ENCODE assay signal across 10 cellular contexts in the genomic region with DNA sequence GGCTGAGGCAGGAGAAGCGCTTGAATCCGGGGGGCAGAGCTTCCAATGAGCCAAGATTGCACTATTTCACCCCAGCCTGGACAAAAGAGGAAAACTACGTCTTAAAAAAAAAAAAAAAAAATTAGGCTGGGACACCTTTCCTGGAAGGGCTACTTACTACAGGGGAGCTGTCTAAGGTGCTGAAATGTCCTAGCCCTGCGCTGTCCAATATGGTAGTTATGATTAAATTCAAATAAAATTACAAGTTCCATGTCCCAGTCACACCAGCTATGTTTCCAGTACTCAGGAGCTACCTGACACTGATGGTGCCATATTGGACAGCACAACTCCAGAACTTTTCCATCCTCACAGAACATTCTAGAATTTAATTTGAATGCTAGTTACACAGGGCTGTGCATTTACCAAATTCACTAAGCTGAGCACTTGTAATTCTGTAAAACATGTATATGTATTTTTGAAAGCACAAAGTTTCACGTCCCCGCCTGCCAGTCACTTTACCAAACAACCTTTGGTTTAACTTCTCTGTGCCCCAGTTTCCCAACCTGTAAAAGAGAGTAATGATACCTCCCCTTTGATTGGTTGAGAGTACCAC. TPM values are rescaled to one million over a fixed set of nuclear protein-coding genes. Genes with fewer than 3 reads are reported as not detected.
A peak's percentile ranks its signal among the peaks of the same experiment; 100 is the strongest.
DNase-seq lines count a peak whose midpoint lies in the region; TF ChIP-seq lines count a peak whose summit lies in the region.
"Had no signal": no experiment of that assay in that cellular context is flagged by ENCODE, and none has a peak within 500 bp of the region (broad histone marks: within the 10 kb centered on the region; RNA-seq: fewer than 3 reads in every experiment).

No MANE protein-coding gene starts in this region.

- no peak overlapping the region for H3K9ac ChIP-seq in SK-N-SH

- in situ Hi-C loops in ACHN (cut with HindIII; ENCODE audit: low pct_ligation_motif_present, low pct_unique_long_range_greater_than_20kb, low sequenced_read_pairs) = no loop called here

- no peak for TF ChIP-seq RAD21 in SK-N-SH (IDR thresholded peaks at IDR 0.05; ENCODE audit: low read length)

- no peaks in the 10 kb centered on the region for H3K9me3 ChIP-seq in HEK293 (ENCODE audit: control insufficient read depth, insufficient read depth, low read depth, low read length)
- H3K9me3 ChIP-seq in SK-N-SH = no peaks in the 10 kb centered on the region
- H3K9me3 ChIP-seq: HAP-1 had no signal

- no peaks in the 10 kb centered on the region for H3K4me1 ChIP-seq in HEK293 (ENCODE audit: control insufficient read depth, insufficient read depth, low read length)
- no peaks in the 10 kb centered on the region for H3K4me1 ChIP-seq in SK-N-SH (ENCODE audit: control insufficient read depth in 1 of 2, insufficient read depth in 2 of 2, low read depth in 1 of 2, low read length in 1 of 2)
- H3K4me1 ChIP-seq: HAP-1 had no signal

- DNase-seq in ACHN (peak; percentile 55), SK-N-SH (no peak), fibroblast of peridontal ligament (ENCODE audit: extremely low read depth) (peak; percentile 63), NCI-H187 treated with DMSO at 0.1 percent for 48 hours (lab: John Stamatoyannopoulos, UW) (no peak), posterior vena cava (ENCODE audit: low spot score) (no peak), DMS79 treated with DMSO at 0.1 percent for 48 hours (lab: John Stamatoyannopoulos, UW) (no peak), GM10266 (ENCODE audit: extremely low spot score) (no peak)
- DNase-seq: mammary epithelial cell had no signal

- POLR2A ChIA-PET in HEK293 (lab: Yijun Ruan, JAX) (interaction anchor here (0.6 to 1.8 kb wide), 5 partner anchors 9 to 83 kb away, joined by 3 to 12 read pairs (median 3); a partner anchor contains a TSS), SK-N-SH (lab: Yijun Ruan, JAX) (interaction anchor here (0.6 to 1.1 kb wide), 3 partner anchors 13 to 45 kb away, joined by 3 to 6 read pairs (median 3); a partner anchor contains a TSS)

- TF ChIP-seq CTCF in HEK293 (tag by site-specific recombination; IDR thresholded peaks at IDR 0.05) (no peak), SK-N-SH (IDR thresholded peaks at IDR 0.05) (no peak), GM10266 (IDR thresholded peaks at IDR 0.05; ENCODE audit: control insufficient read depth, insufficient read depth, low read depth, missing control alignments) (no peak)

- peaks cover 3% of the 10 kb centered on the region for H3F3A ChIP-seq in SK-N-SH (replicated peaks; ENCODE audit: insufficient read depth)

- peaks cover 5% of the 10 kb centered on the region; the same call in 1 of the 2 replicates for H4K20me1 ChIP-seq in SK-N-SH (ENCODE audit: insufficient read depth)

- no peak overlapping the region for H3K4me2 ChIP-seq in SK-N-SH

- no peak for TF ChIP-seq EP300 in SK-N-SH (IDR thresholded peaks at IDR 0.05; ENCODE audit: borderline replicate concordance in 1 of 2, low read depth in 1 of 2, low read length in 1 of 2)

- no peak overlapping the region for H3K4me3 ChIP-seq in HEK293 (ENCODE audit: low read depth, low read length)
- no peak overlapping the region for H3K4me3 ChIP-seq in SK-N-SH (ENCODE audit: low read depth in 2 of 2, low read length in 1 of 2)
- H3K4me3 ChIP-seq: HAP-1 had no signal

- H3K27me3 ChIP-seq in SK-N-SH (ENCODE audit: insufficient read depth) = no peaks in the 10 kb centered on the region

- H3K27ac ChIP-seq in HEK293 (ENCODE audit: extremely low read depth, low read depth, low read length) (no peak overlapping the region), SK-N-SH (ENCODE audit: low read depth in 2 of 2, low read length in 1 of 2) (no peak overlapping the region)

- CTCF ChIA-PET in HEK293 (lab: Yijun Ruan, JAX) (interaction anchor here (0.6 to 1.0 kb wide), 4 partner anchors 10 to 1048 kb away, joined by 3 read pairs; no protein-coding TSS in a partner anchor), SK-N-SH (lab: Yijun Ruan, JAX) (no interaction called here)

- H3K9me2 ChIP-seq in SK-N-SH = no peaks in the 10 kb centered on the region

- peaks cover 5% of the 10 kb centered on the region; the same call in 1 of the 2 replicates for H3K79me2 ChIP-seq in SK-N-SH (ENCODE audit: insufficient read depth)

- H2AFZ ChIP-seq in SK-N-SH (ENCODE audit: low read depth) = no peak overlapping the region

- 81% methylated on average over 6 of the region's 6 CpGs for WGBS in SK-N-SH (ENCODE audit: low lambda C conversion rate)

- H3K36me3 ChIP-seq in HEK293 (ENCODE audit: control insufficient read depth in 2 of 2, insufficient read depth in 1 of 2, low read length in 2 of 2) (peaks cover 28 to 58% of the 10 kb centered on the region in 2 experiments), SK-N-SH (replicated peaks in 1 of 2; ENCODE audit: control insufficient read depth in 1 of 2, insufficient read depth in 2 of 2, low read length in 1 of 2) (peaks cover 28 to 32% of the 10 kb centered on the region in 2 experiments)

- intact Hi-C loops in posterior vena cava (cut with DNase I) = no loop called here

TF ChIP-seq in HEK293, 187 proteins besides CTCF, POLR2A, EP300 and RAD21 (continues in another document):
- no peak for TF ChIP-seq ZBTB17 (tag by site-specific recombination; IDR thresholded peaks at IDR 0.05)

TF ChIP-seq in SK-N-SH, 30 proteins besides CTCF, POLR2A, EP300 and RAD21:
- TF ChIP-seq, protein P1, sequence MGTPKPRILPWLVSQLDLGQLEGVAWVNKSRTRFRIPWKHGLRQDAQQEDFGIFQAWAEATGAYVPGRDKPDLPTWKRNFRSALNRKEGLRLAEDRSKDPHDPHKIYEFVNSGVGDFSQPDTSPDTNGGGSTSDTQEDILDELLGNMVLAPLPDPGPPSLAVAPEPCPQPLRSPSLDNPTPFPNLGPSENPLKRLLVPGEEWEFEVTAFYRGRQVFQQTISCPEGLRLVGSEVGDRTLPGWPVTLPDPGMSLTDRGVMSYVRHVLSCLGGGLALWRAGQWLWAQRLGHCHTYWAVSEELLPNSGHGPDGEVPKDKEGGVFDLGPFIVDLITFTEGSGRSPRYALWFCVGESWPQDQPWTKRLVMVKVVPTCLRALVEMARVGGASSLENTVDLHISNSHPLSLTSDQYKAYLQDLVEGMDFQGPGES (IDR thresholded peaks at IDR 0.05; ENCODE audit: low read depth, low read length) = no peak
- TF ChIP-seq, protein P2, sequence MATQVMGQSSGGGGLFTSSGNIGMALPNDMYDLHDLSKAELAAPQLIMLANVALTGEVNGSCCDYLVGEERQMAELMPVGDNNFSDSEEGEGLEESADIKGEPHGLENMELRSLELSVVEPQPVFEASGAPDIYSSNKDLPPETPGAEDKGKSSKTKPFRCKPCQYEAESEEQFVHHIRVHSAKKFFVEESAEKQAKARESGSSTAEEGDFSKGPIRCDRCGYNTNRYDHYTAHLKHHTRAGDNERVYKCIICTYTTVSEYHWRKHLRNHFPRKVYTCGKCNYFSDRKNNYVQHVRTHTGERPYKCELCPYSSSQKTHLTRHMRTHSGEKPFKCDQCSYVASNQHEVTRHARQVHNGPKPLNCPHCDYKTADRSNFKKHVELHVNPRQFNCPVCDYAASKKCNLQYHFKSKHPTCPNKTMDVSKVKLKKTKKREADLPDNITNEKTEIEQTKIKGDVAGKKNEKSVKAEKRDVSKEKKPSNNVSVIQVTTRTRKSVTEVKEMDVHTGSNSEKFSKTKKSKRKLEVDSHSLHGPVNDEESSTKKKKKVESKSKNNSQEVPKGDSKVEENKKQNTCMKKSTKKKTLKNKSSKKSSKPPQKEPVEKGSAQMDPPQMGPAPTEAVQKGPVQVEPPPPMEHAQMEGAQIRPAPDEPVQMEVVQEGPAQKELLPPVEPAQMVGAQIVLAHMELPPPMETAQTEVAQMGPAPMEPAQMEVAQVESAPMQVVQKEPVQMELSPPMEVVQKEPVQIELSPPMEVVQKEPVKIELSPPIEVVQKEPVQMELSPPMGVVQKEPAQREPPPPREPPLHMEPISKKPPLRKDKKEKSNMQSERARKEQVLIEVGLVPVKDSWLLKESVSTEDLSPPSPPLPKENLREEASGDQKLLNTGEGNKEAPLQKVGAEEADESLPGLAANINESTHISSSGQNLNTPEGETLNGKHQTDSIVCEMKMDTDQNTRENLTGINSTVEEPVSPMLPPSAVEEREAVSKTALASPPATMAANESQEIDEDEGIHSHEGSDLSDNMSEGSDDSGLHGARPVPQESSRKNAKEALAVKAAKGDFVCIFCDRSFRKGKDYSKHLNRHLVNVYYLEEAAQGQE (IDR thresholded peaks at IDR 0.05; ENCODE audit: low read depth, low read length) = peak; percentile 99

RNA-seq across cellular contexts. Expression of a gene that starts 9.2 kb away (rescaled TPM):
- 2.3 and 2.9 TPM in 2 replicates for polyA plus RNA-seq in SK-N-SH (2012; rRNA removed)
- polyA plus RNA-seq in SK-N-SH (2012; cell fraction: cytosol; rRNA removed) = 1.3 and 1.9 TPM in 2 replicates
- polyA plus RNA-seq in SK-N-SH (2012; cell fraction: nucleus; rRNA removed) = 2.1 and 3.3 TPM in 2 replicates
- total RNA-seq in posterior vena cava = 1 to 10 TPM; 2.5 to 2.6 TPM

RNA-seq across cellular contexts. Expression of a gene that starts 12.4 kb away (rescaled TPM):
- 69.4 and 85.3 TPM in 2 replicates for polyA plus RNA-seq in SK-N-SH (2012; rRNA removed)
- 56.2 and 56.8 TPM in 2 replicates for polyA plus RNA-seq in SK-N-SH (2012; cell fraction: cytosol; rRNA removed)
- polyA plus RNA-seq in SK-N-SH (2012; cell fraction: nucleus; rRNA removed) = 168 and 172 TPM in 2 replicates
- total RNA-seq in posterior vena cava = 10 to 100 TPM; 17.7 to 25.0 TPM

RNA-seq across cellular contexts. Expression of a gene that starts 35.7 kb away (rescaled TPM):
- polyA plus RNA-seq in SK-N-SH (2012; rRNA removed) = 61.4 and 62.6 TPM in 2 replicates
- polyA plus RNA-seq in SK-N-SH (2012; cell fraction: cytosol; rRNA removed) = 39.1 and 61.2 TPM in 2 replicates
- 23.3 and 58.0 TPM in 2 replicates for polyA plus RNA-seq in SK-N-SH (2012; cell fraction: nucleus; rRNA removed)
- 10 to 100 TPM; 11.7 to 17.5 TPM for total RNA-seq in posterior vena cava

RNA-seq across cellular contexts. Expression of a gene that starts 38.8 kb away (rescaled TPM):
- polyA plus RNA-seq in SK-N-SH (2012; rRNA removed) = 1.4 and 1.8 TPM in 2 replicates
- 0.91 and 1.2 TPM in 2 replicates for polyA plus RNA-seq in SK-N-SH (2012; cell fraction: cytosol; rRNA removed)
- 4.7 and 6.1 TPM in 2 replicates for polyA plus RNA-seq in SK-N-SH (2012; cell fraction: nucleus; rRNA removed)
- total RNA-seq in posterior vena cava = 1 to 10 TPM; 5.1 to 5.5 TPM

RNA-seq across cellular contexts. Expression of a gene that starts 45.0 kb away (rescaled TPM):
- polyA plus RNA-seq in SK-N-SH (2012; rRNA removed) = 1.0 and 1.1 TPM in 2 replicates
- polyA plus RNA-seq in SK-N-SH (2012; cell fraction: cytosol; rRNA removed) = 0.30 and 0.45 TPM in 2 replicates
- polyA plus RNA-seq in SK-N-SH (2012; cell fraction: nucleus; rRNA removed) = 8.1 and 13.1 TPM in 2 replicates
- under 1 TPM; 0.14 to 0.69 TPM for total RNA-seq in posterior vena cava

Comparison
In these comparisons a context has a peak if more than half of its experiments do, and no peak if none do; other contexts are left out.
1. DNase-seq: peak in ACHN (single experiment) and fibroblast of peridontal ligament (single experiment); none in SK-N-SH (single experiment), NCI-H187 treated with DMSO at 0.1 percent for 48 hours (single experiment), posterior vena cava (single experiment), DMS79 treated with DMSO at 0.1 percent for 48 hours (single experiment) and GM10266 (single experiment).